In genomic region chr14:85533821-85534271, GRCh38 we compare ENCODE assay signal across 9 cellular contexts. TPM values are rescaled to one million over a fixed set of nuclear protein-coding genes. Genes with fewer than 3 reads are reported as not detected.
A peak's percentile ranks its signal among the peaks of the same experiment; 100 is the strongest.
DNase-seq lines count a peak whose midpoint lies in the region; ATAC-seq and TF ChIP-seq lines count a peak whose summit lies in the region.
"Had no signal": no experiment of that assay in that cellular context is flagged by ENCODE, and none has a peak within 500 bp of the region (broad histone marks: within the 10 kb centered on the region; RNA-seq: fewer than 3 reads in every experiment).

No MANE protein-coding gene starts in this region.

- peak overlapping the region; percentile 90 for H3K18ac ChIP-seq in neuronal stem cell (ENCODE audit: low read length)

- H3K4ac ChIP-seq in neuronal stem cell (ENCODE audit: low read length), result no peak overlapping the region

- H3K23ac ChIP-seq in neuronal stem cell (ENCODE audit: low read depth, low read length, poor library complexity), result no peak overlapping the region

- H3K4me3 ChIP-seq in fibroblast of pulmonary artery (replicated peaks; ENCODE audit: low read depth, low read length) (peak overlapping the region; percentile 83), neuronal stem cell (ENCODE audit: low read length in 2 of 2) (peak overlapping the region; percentile 56 to 91)
- H3K4me3 ChIP-seq: GM12878 had no signal

- DNase-seq in D341Med (ENCODE audit: low spot score), result peak; percentile 47
- peak; percentile 97 to 98 for DNase-seq in NCI-H524 (lab: John Stamatoyannopoulos, UW)
- DNase-seq in fibroblast of pulmonary artery (ENCODE audit: low read depth), result peak; percentile 23
- no peak for DNase-seq in neuronal stem cell (ENCODE audit: low spot score)
- no peak for DNase-seq in GM13977 (ENCODE audit: low spot score)
- DNase-seq in Kasumi-1 (lab: John Stamatoyannopoulos, UW), result no peak

- no peak overlapping the region for H2AK5ac ChIP-seq in neuronal stem cell (ENCODE audit: low read depth, low read length)

- H4K8ac ChIP-seq in neuronal stem cell (ENCODE audit: low read depth, low read length), result no peak overlapping the region

- H2BK5ac ChIP-seq in neuronal stem cell (ENCODE audit: low read length), result no peak overlapping the region

- H2BK15ac ChIP-seq in neuronal stem cell (ENCODE audit: low read length), result no peak overlapping the region

- in situ Hi-C loops in GM13977 (cut with MboI; ENCODE audit: low pct_unique_long_range_greater_than_20kb, low sequenced_read_pairs, unreplicated experiment), result no loop called here

- peaks cover 0 to 13% of the 10 kb centered on the region in 2 donors for H3K4me1 ChIP-seq in neuronal stem cell (ENCODE audit: control insufficient read depth in 2 of 2, insufficient read depth in 1 of 2, low read depth in 1 of 2, low read length in 2 of 2)

- H3K4me2 ChIP-seq in neuronal stem cell (ENCODE audit: insufficient read depth, low read length, poor library complexity, severe bottlenecking), result peak overlapping the region; percentile 65

- peak overlapping the region; percentile 91 for H3K9ac ChIP-seq in neuronal stem cell (ENCODE audit: low read depth, low read length, poor library complexity)

- H2AFZ ChIP-seq in neuronal stem cell (ENCODE audit: low read length), result peak overlapping the region; percentile 96

- H2BK12ac ChIP-seq in neuronal stem cell (ENCODE audit: low read length), result no peak overlapping the region

- no peak overlapping the region for H3K27ac ChIP-seq in neuronal stem cell (replicated peaks; ENCODE audit: low read length)

- no CpG with 5 or more reads among the region's 35 CpGs for WGBS in neuronal stem cell (ENCODE audit: extremely low coverage in 2 of 2, insufficient read length in 2 of 2, insufficient replicate concordance in 1 of 2), 2 donors

- no peak overlapping the region for H2BK120ac ChIP-seq in neuronal stem cell (ENCODE audit: low read depth, low read length)

- H3K9me3 ChIP-seq in neuronal stem cell (replicated peaks in 1 of 2; ENCODE audit: control insufficient read depth in 2 of 2, insufficient read depth in 1 of 2, low read depth in 1 of 2, low read length in 2 of 2), result no peaks in the 10 kb centered on the region

- H3K36me3 ChIP-seq in neuronal stem cell (replicated peaks in 1 of 2; ENCODE audit: control insufficient read depth in 2 of 2, insufficient read depth in 2 of 2, low read length in 2 of 2), result no peaks in the 10 kb centered on the region

- peaks cover 2 to 64% (median 35%) of the 10 kb centered on the region in 3 experiments for H3K27me3 ChIP-seq in neuronal stem cell (ENCODE audit: control insufficient read depth in 3 of 3, insufficient read depth in 3 of 3, low read depth in 1 of 3, low read length in 3 of 3)

- TF ChIP-seq CTCF in fibroblast of pulmonary artery (IDR thresholded peaks at IDR 0.05; ENCODE audit: low read length, missing control alignments) (no peak), GM13977 (IDR thresholded peaks at IDR 0.05; ENCODE audit: extremely low read depth, insufficient read depth, missing control alignments) (no peak)

- H3K79me1 ChIP-seq in neuronal stem cell (ENCODE audit: low read depth, low read length), result no peaks in the 10 kb centered on the region

- peak overlapping the region; percentile 21 for H3K14ac ChIP-seq in neuronal stem cell (ENCODE audit: low read length)

- no peak for ATAC-seq in GM18873 (IDR thresholded peaks at IDR 0.05; ENCODE audit: low FRiP score, unreplicated experiment)
- ATAC-seq in GM21423 (IDR thresholded peaks at IDR 0.05; ENCODE audit: unreplicated experiment), result no peak
- ATAC-seq: GM12878 had no signal

- no peak overlapping the region for H4K91ac ChIP-seq in neuronal stem cell (ENCODE audit: low read depth, low read length, poor library complexity)

RNA-seq across cellular contexts. Expression of gene FLRT2, which starts 3.9 kb away (rescaled TPM):
- 5.2 TPM for polyA plus RNA-seq in neuronal stem cell (2013, experiment 1 of 2)
- polyA plus RNA-seq in neuronal stem cell (2013, experiment 2 of 2), result 5.2 TPM
- polyA plus RNA-seq: GM12878 had no signal

Comparison
In these comparisons a context has a peak if more than half of its experiments do, and no peak if none do; other contexts are left out.
1. DNase-seq: peak in D341Med (single experiment), NCI-H524 (2 of 2) and fibroblast of pulmonary artery (single experiment); none in neuronal stem cell (single experiment), GM13977 (single experiment) and Kasumi-1 (0 of 2).